ENCODE assay signal across 8 cellular contexts in genomic region chr15:79311901-79312553, GRCh38. TPM values are rescaled to one million over a fixed set of nuclear protein-coding genes. Genes with fewer than 3 reads are reported as not detected.
DNase-seq lines count a peak whose midpoint lies in the region; ATAC-seq, FAIRE-seq and TF ChIP-seq lines count a peak whose summit lies in the region.

No MANE protein-coding gene starts in this region.

- H3K4me2 ChIP-seq in BLaER1 treated with 17β-estradiol and CSF1 and Interleukin-3, amounts not matched to agents 10 nM and 100 nM: peak overlapping the region; percentile 91 to 99 (median 96)
- H3K4me2 ChIP-seq in KMS-11: peak overlapping the region; percentile 90

- H3K4me1 ChIP-seq in BLaER1 treated with 17β-estradiol and CSF1 and Interleukin-3, amounts not matched to agents 10 nM and 100 nM: peaks cover 20 to 39% (median 32%) of the 10 kb centered on the region in 10 experiments
- H3K4me1 ChIP-seq in KMS-11 (ENCODE audit: low read depth, poor library complexity, severe bottlenecking): peaks cover 17% of the 10 kb centered on the region
- peaks cover 7 to 11% of the 10 kb centered on the region in 2 donors for H3K4me1 ChIP-seq in muscle layer of duodenum (ENCODE audit: control insufficient read depth in 1 of 2, insufficient read depth in 2 of 2, low read length in 2 of 2)

- peaks cover 43 to 49% (median 45%) of the 10 kb centered on the region in 11 experiments for H3K36me3 ChIP-seq in BLaER1 treated with 17β-estradiol and CSF1 and Interleukin-3, amounts not matched to agents 10 nM and 100 nM
- no peaks in the 10 kb centered on the region; the same call in 1 of the 2 replicates for H3K36me3 ChIP-seq in KMS-11 (ENCODE audit: insufficient read depth)
- peaks cover 16% of the 10 kb centered on the region for H3K36me3 ChIP-seq in bronchial epithelial cell (ENCODE audit: control insufficient read depth, insufficient read depth, low read length)
- peaks cover 33 to 36% of the 10 kb centered on the region in 2 donors for H3K36me3 ChIP-seq in muscle layer of duodenum (ENCODE audit: control insufficient read depth in 1 of 2, insufficient read depth in 2 of 2, low read length in 2 of 2)

- H3K9me3 ChIP-seq in BLaER1 treated with 17β-estradiol and CSF1 and Interleukin-3, amounts not matched to agents 10 nM and 100 nM (replicated peaks in 1 of 11): 0 out of 22 replicates have a peak, but pooled peaks cover 0 to 5% (median 0%) of the 10 kb centered on the region in 11 experiments
- H3K9me3 ChIP-seq in muscle layer of duodenum (ENCODE audit: control insufficient read depth in 1 of 2, low read length in 2 of 2): no peaks in the 10 kb centered on the region

- peak overlapping the region; percentile 73 to 97 (median 90) for H3K4me3 ChIP-seq in BLaER1 treated with 17β-estradiol and CSF1 and Interleukin-3, amounts not matched to agents 10 nM and 100 nM
- H3K4me3 ChIP-seq in KMS-11 (IDR thresholded peaks at IDR 0.05; ENCODE audit: insufficient read depth, low read depth, low read length) (peak overlapping the region; percentile 60), bronchial epithelial cell (ENCODE audit: low read depth, low read length) (peak overlapping the region; percentile 74), muscle layer of duodenum (ENCODE audit: low read depth in 1 of 2, low read length in 2 of 2) (peak overlapping the region; percentile 75 to 94)

- ATAC-seq in HG02610 (IDR thresholded peaks at IDR 0.05; ENCODE audit: unreplicated experiment) (no peak), HG03439 (IDR thresholded peaks at IDR 0.05; ENCODE audit: unreplicated experiment) (no peak)

- peak overlapping the region; percentile 91 for H2AFZ ChIP-seq in KMS-11 (ENCODE audit: low read depth)

- peaks cover 5 to 53% (median 28%) of the 10 kb centered on the region in 11 experiments; a peak in 19 of 22 replicates for H4K20me1 ChIP-seq in BLaER1 treated with 17β-estradiol and CSF1 and Interleukin-3, amounts not matched to agents 10 nM and 100 nM
- H4K20me1 ChIP-seq in KMS-11 (ENCODE audit: insufficient read depth): no peaks in the 10 kb centered on the region

- no peaks in the 10 kb centered on the region for H3K27me3 ChIP-seq in BLaER1 treated with 17β-estradiol and CSF1 and Interleukin-3, amounts not matched to agents 10 nM and 100 nM
- H3K27me3 ChIP-seq in KMS-11 (ENCODE audit: insufficient read depth, low read depth) (no peaks in the 10 kb centered on the region), bronchial epithelial cell (ENCODE audit: control insufficient read depth, insufficient read depth, low read length) (no peaks in the 10 kb centered on the region), muscle layer of duodenum (ENCODE audit: low read depth, low read length) (no peaks in the 10 kb centered on the region)

- no peak for FAIRE-seq in bronchial epithelial cell (lab: Jason Lieb, UNC)

- peak overlapping the region; percentile 80 to 93 (median 86) for H3K9ac ChIP-seq in BLaER1 treated with 17β-estradiol and CSF1 and Interleukin-3, amounts not matched to agents 10 nM and 100 nM
- H3K9ac ChIP-seq in KMS-11: peak overlapping the region; percentile 89

- peaks cover 28% of the 10 kb centered on the region for H3K79me2 ChIP-seq in KMS-11 (ENCODE audit: insufficient read depth, low read depth)

- H3K27ac ChIP-seq in BLaER1 treated with 17β-estradiol and CSF1 and Interleukin-3, amounts not matched to agents 10 nM and 100 nM: peak overlapping the region; percentile 66 to 90 (median 83); a peak in 21 of 22 replicates
- H3K27ac ChIP-seq in KMS-11 (peak overlapping the region; percentile 53), muscle layer of duodenum (ENCODE audit: low read length) (no peak overlapping the region)

- no peak for DNase-seq in bronchial epithelial cell (ENCODE audit: low read depth)
- DNase-seq in hippocampal formation (lab: John Stamatoyannopoulos, UW): no peak
- DNase-seq in activated CD4-positive, alpha-beta T cell treated with anti-CD3 and anti-CD28 coated beads, Interleukin-2, amount 50 U/mL, for 1 hour: no peak

- TF ChIP-seq CTCF in KMS-11 (conservative IDR thresholded peaks at IDR 0.05; ENCODE audit: low read depth, low read length) (no peak), bronchial epithelial cell (IDR thresholded peaks at IDR 0.05; ENCODE audit: insufficient read depth, low read length, severe bottlenecking) (no peak)

RNA-seq across cellular contexts. Expression of gene TMED3, which starts 1.1 kb away (rescaled TPM):
- total RNA-seq in bronchial epithelial cell: 99.9 and 120 TPM in 2 replicates

RNA-seq across cellular contexts. Expression of gene ANKRD34C, which starts 29.5 kb away (rescaled TPM):
- not detected in 2 replicates for total RNA-seq in bronchial epithelial cell
